7 cellular contexts compared by ENCODE assay signal in the genomic region with DNA sequence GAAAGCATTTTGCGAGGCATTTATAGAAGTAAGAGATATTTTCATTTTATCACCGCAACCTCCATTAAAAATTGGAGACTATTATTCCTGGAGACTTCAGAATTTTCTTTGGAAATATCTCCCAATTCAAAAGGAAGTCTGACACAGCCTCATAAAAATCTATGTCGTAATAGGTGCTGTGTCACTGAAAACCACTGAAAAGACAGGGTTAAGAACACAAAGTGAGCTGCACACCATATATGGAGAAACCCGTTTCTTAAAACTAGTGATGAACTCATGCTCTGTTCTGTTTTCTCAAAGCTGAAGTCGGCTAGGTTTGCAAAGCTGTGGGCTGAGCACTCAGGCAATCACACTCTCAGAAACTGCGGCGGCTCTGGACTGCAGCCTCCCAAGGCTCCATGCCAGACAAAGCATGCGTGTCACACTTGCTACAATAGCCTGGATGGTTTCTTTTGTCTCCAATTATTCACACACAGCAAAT. TPM values are rescaled to one million over a fixed set of nuclear protein-coding genes. Genes with fewer than 3 reads are reported as not detected.
DNase-seq lines count a peak whose midpoint lies in the region; ATAC-seq lines count a peak whose summit lies in the region.

A gene (plus strand): TSS at position 287 of the 481 bp plus-strand sequence. CDS start 126 bp downstream, at position 413.

- DNase-seq in RKO (ENCODE audit: low spot score): peak; percentile 99
- DNase-seq in activated T-helper 1 cell treated with anti-CD3 and anti-CD28 coated beads, Interleukin-12 subunit alpha, Interleukin-12 subunit beta, Interleukin-2, Interleukin-4 antibody, amounts not matched to agents 30 ng/mL and 10 ng/mL and 1 ng/mL, durations not matched to agents 14 hours and 24 hours and 36 hours (ENCODE audit: low spot score): peak; percentile 70
- peak; percentile 100 for DNase-seq in fibroblast of peridontal ligament (ENCODE audit: extremely low read depth)
- peak in 44 of 56 donors; percentile 1 to 64 (median 20) for DNase-seq in nucleus accumbens (lab: John Stamatoyannopoulos, UW)
- DNase-seq in superior temporal gyrus (ENCODE audit: extremely low spot score): peak; percentile 82

- peak; percentile 91 for ATAC-seq in GM18870 (IDR thresholded peaks at IDR 0.05; ENCODE audit: unreplicated experiment)
- peak; percentile 87 for ATAC-seq in HG03103 (IDR thresholded peaks at IDR 0.05; ENCODE audit: low read depth, unreplicated experiment)

- no peaks in the 10 kb centered on the region for H3K9me3 Mint-ChIP-seq in activated T-helper 1 cell treated with anti-CD3 and anti-CD28 coated beads, Interleukin-12 subunit alpha, Interleukin-12 subunit beta, Interleukin-2, Interleukin-4 antibody, amounts not matched to agents 30 ng/mL and 10 ng/mL and 1 ng/mL, durations not matched to agents 14 hours and 24 hours and 36 hours

- peaks cover 15% of the 10 kb centered on the region for H3K36me3 Mint-ChIP-seq in activated T-helper 1 cell treated with anti-CD3 and anti-CD28 coated beads, Interleukin-12 subunit alpha, Interleukin-12 subunit beta, Interleukin-2, Interleukin-4 antibody, amounts not matched to agents 30 ng/mL and 10 ng/mL and 1 ng/mL, durations not matched to agents 14 hours and 24 hours and 36 hours (ENCODE audit: low read depth)

- peaks cover 83% of the 10 kb centered on the region for H3K4me1 Mint-ChIP-seq in activated T-helper 1 cell treated with anti-CD3 and anti-CD28 coated beads, Interleukin-12 subunit alpha, Interleukin-12 subunit beta, Interleukin-2, Interleukin-4 antibody, amounts not matched to agents 30 ng/mL and 10 ng/mL and 1 ng/mL, durations not matched to agents 14 hours and 24 hours and 36 hours (ENCODE audit: low read depth)

- peaks cover 2% of the 10 kb centered on the region for H3K27me3 Mint-ChIP-seq in activated T-helper 1 cell treated with anti-CD3 and anti-CD28 coated beads, Interleukin-12 subunit alpha, Interleukin-12 subunit beta, Interleukin-2, Interleukin-4 antibody, amounts not matched to agents 30 ng/mL and 10 ng/mL and 1 ng/mL, durations not matched to agents 14 hours and 24 hours and 36 hours (ENCODE audit: insufficient read depth)

- intact Hi-C loops in activated T-helper 1 cell treated with anti-CD3 and anti-CD28 coated beads, Interleukin-12 subunit alpha, Interleukin-12 subunit beta, Interleukin-2, Interleukin-4 antibody, amounts not matched to agents 30 ng/mL and 10 ng/mL and 1 ng/mL, durations not matched to agents 14 hours and 24 hours and 36 hours (cut with micrococcal nuclease): loop anchor here (1.0 to 10.0 kb wide), 19 partner anchors 9 to 1584 kb away; a partner anchor contains a TSS

- peak within 1 kb of the TSS; percentile 89 for H3K4me3 Mint-ChIP-seq in activated T-helper 1 cell treated with anti-CD3 and anti-CD28 coated beads, Interleukin-12 subunit alpha, Interleukin-12 subunit beta, Interleukin-2, Interleukin-4 antibody, amounts not matched to agents 30 ng/mL and 10 ng/mL and 1 ng/mL, durations not matched to agents 14 hours and 24 hours and 36 hours

- H3K27ac Mint-ChIP-seq in activated T-helper 1 cell treated with anti-CD3 and anti-CD28 coated beads, Interleukin-12 subunit alpha, Interleukin-12 subunit beta, Interleukin-2, Interleukin-4 antibody, amounts not matched to agents 30 ng/mL and 10 ng/mL and 1 ng/mL, durations not matched to agents 14 hours and 24 hours and 36 hours: peak within 1 kb of the TSS; percentile 98

RNA-seq across cellular contexts. Expression of the gene that starts here (rescaled TPM):
- 7.3 and 7.6 TPM in 2 replicates for total RNA-seq in activated T-helper 1 cell treated with anti-CD3 and anti-CD28 coated beads, Interleukin-12 subunit alpha, Interleukin-12 subunit beta, Interleukin-2, Interleukin-4 antibody, amounts not matched to agents 30 ng/mL and 10 ng/mL and 1 ng/mL, durations not matched to agents 14 hours and 24 hours and 36 hours

Comparison
In these comparisons a context has a peak if more than half of its experiments do, and no peak if none do; other contexts are left out.
1. Peak in every context shown above with its lines: DNase-seq and ATAC-seq.
2. DNase-seq: peak in every context shown above with its lines; median percentile 100 in fibroblast of peridontal ligament; 99 in RKO; 82 in superior temporal gyrus; 70 in activated T-helper 1 cell treated with anti-CD3 and anti-CD28 coated beads, Interleukin-12 subunit alpha, Interleukin-12 subunit beta, Interleukin-2, Interleukin-4 antibody, amounts not matched to agents 30 ng/mL and 10 ng/mL and 1 ng/mL, durations not matched to agents 14 hours and 24 hours and 36 hours; 20 in nucleus accumbens.